In the genomic region with DNA sequence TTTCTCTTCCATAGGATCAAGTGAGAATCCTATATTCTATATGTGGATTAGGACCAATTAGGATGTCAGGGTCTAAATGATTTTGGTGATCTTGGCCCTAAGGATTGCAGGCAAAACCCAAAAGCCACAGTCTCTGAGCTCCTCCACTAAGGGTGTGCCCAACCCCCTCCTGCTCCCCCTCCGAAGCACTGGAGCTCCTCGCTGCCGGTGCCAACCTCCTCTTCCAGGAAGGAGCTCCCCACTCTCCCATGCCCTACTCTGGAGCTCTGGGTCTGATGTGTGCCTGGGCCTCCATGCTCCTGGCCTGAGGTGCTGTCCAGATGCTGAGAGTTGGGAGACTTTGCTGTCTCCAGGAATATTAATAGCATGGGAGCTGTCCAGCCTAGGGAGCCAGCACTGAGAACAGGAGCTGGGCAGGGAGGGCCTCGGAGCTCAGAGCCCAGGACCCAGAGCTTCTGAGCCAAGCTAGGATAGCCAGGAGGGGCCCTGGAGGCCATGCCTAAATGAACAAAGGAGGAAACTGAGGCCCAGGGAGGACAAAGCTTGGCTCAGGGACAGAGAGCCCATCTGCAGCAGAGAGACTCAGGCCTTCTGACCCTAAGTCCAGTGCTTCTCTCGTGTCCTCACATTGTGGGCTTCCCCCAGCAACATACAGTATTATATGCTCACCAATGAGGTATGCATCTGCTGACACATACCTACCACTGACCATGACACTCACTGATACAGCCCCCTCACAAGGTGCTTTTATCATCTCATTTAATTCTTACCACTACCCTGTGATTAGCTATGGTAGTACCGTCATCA, we compare ENCODE assay signal across 1 cellular context.
TF ChIP-seq lines count a peak whose summit lies in the region.

No MANE protein-coding gene starts in this region.

TF ChIP-seq in HepG2, 621 proteins besides CTCF, POLR2A, EP300 and RAD21 (continued from another document and continues in another):
- TF ChIP-seq HNF1B (CRISPR knock-in tag; IDR thresholded peaks at IDR 0.05) = peak; percentile 89
- TF ChIP-seq MTA3 (CRISPR knock-in tag; IDR thresholded peaks at IDR 0.05) = peak; percentile 85; the same call in 1 of the 2 replicates
- peak; percentile 48; the same call in 1 of the 2 replicates for TF ChIP-seq FOSL2 (CRISPR knock-in tag; IDR thresholded peaks at IDR 0.05)
- TF ChIP-seq, protein P1, sequence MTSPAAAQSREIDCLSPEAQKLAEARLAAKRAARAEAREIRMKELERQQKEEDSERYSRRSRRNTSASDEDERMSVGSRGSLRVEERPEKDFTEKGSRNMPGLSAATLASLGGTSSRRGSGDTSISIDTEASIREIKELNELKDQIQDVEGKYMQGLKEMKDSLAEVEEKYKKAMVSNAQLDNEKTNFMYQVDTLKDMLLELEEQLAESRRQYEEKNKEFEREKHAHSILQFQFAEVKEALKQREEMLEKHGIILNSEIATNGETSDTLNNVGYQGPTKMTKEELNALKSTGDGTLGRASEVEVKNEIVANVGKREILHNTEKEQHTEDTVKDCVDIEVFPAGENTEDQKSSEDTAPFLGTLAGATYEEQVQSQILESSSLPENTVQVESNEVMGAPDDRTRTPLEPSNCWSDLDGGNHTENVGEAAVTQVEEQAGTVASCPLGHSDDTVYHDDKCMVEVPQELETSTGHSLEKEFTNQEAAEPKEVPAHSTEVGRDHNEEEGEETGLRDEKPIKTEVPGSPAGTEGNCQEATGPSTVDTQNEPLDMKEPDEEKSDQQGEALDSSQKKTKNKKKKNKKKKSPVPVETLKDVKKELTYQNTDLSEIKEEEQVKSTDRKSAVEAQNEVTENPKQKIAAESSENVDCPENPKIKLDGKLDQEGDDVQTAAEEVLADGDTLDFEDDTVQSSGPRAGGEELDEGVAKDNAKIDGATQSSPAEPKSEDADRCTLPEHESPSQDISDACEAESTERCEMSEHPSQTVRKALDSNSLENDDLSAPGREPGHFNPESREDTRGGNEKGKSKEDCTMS (CRISPR knock-in tag; conservative IDR thresholded peaks at IDR 0.05) = peak; percentile 93
- no peak for TF ChIP-seq NFYC (CRISPR knock-in tag; IDR thresholded peaks at IDR 0.05)
- peak; percentile 65; the same call in 1 of the 2 replicates for TF ChIP-seq MEF2D (CRISPR knock-in tag; IDR thresholded peaks at IDR 0.05)
- TF ChIP-seq, protein P2, sequence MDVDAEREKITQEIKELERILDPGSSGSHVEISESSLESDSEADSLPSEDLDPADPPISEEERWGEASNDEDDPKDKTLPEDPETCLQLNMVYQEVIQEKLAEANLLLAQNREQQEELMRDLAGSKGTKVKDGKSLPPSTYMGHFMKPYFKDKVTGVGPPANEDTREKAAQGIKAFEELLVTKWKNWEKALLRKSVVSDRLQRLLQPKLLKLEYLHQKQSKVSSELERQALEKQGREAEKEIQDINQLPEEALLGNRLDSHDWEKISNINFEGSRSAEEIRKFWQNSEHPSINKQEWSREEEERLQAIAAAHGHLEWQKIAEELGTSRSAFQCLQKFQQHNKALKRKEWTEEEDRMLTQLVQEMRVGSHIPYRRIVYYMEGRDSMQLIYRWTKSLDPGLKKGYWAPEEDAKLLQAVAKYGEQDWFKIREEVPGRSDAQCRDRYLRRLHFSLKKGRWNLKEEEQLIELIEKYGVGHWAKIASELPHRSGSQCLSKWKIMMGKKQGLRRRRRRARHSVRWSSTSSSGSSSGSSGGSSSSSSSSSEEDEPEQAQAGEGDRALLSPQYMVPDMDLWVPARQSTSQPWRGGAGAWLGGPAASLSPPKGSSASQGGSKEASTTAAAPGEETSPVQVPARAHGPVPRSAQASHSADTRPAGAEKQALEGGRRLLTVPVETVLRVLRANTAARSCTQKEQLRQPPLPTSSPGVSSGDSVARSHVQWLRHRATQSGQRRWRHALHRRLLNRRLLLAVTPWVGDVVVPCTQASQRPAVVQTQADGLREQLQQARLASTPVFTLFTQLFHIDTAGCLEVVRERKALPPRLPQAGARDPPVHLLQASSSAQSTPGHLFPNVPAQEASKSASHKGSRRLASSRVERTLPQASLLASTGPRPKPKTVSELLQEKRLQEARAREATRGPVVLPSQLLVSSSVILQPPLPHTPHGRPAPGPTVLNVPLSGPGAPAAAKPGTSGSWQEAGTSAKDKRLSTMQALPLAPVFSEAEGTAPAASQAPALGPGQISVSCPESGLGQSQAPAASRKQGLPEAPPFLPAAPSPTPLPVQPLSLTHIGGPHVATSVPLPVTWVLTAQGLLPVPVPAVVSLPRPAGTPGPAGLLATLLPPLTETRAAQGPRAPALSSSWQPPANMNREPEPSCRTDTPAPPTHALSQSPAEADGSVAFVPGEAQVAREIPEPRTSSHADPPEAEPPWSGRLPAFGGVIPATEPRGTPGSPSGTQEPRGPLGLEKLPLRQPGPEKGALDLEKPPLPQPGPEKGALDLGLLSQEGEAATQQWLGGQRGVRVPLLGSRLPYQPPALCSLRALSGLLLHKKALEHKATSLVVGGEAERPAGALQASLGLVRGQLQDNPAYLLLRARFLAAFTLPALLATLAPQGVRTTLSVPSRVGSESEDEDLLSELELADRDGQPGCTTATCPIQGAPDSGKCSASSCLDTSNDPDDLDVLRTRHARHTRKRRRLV (CRISPR knock-in tag; IDR thresholded peaks at IDR 0.05) = no peak
- TF ChIP-seq ZNF687 (CRISPR knock-in tag; IDR thresholded peaks at IDR 0.05) = peak; percentile 33
- peak; percentile 88; the same call in 1 of the 2 replicates for TF ChIP-seq ZNF75D (CRISPR knock-in tag; IDR thresholded peaks at IDR 0.05; ENCODE audit: borderline replicate concordance)
- TF ChIP-seq ZNF616 (CRISPR knock-in tag; IDR thresholded peaks at IDR 0.05; ENCODE audit: low read depth) = 0 out of 2 replicates have a peak, but pooled peaks have one; percentile 71
- TF ChIP-seq SOX13 (IDR thresholded peaks at IDR 0.05) = no peak
- peak in 1 of 2 experiments; percentile 45; a peak in 2 of 4 replicates for TF ChIP-seq SOX13 (CRISPR knock-in tag; conservative IDR thresholded peaks at IDR 0.05 in 1 of 2, IDR thresholded peaks at IDR 0.05 in 1 of 2)
- TF ChIP-seq ZBTB21 (CRISPR knock-in tag; IDR thresholded peaks at IDR 0.05) = peak; percentile 75; the same call in 1 of the 2 replicates
- peak; percentile 86 for TF ChIP-seq BORCS8-MEF2B (CRISPR knock-in tag; IDR thresholded peaks at IDR 0.05)
- TF ChIP-seq GPN1 (CRISPR knock-in tag; IDR thresholded peaks at IDR 0.05; ENCODE audit: borderline replicate concordance) = 0 out of 2 replicates have a peak, but pooled peaks have one; percentile 76
- TF ChIP-seq ZKSCAN1 (IDR thresholded peaks at IDR 0.05; ENCODE audit: low read length) = no peak
- TF ChIP-seq, protein P3, sequence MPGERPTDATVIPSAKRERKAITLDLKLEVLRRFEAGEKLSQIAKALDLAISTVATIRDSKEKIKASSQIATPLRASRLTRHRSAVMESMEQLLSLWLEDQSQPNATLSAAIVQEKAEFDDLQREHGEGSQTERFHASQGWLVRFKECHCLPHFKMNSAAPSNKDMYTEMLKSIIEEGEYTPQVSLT (CRISPR knock-in tag; IDR thresholded peaks at IDR 0.05; ENCODE audit: borderline replicate concordance, low read depth) = no peak
- no peak for TF ChIP-seq GATA4 (IDR thresholded peaks at IDR 0.05; ENCODE audit: borderline replicate concordance, low read depth)
- TF ChIP-seq TBX2 (CRISPR knock-in tag; IDR thresholded peaks at IDR 0.05; ENCODE audit: borderline replicate concordance) = peak; percentile 51; the same call in 1 of the 2 replicates
- TF ChIP-seq MXD4 (CRISPR knock-in tag; IDR thresholded peaks at IDR 0.05) = peak; percentile 88
- TF ChIP-seq ZSCAN25 (CRISPR knock-in tag; IDR thresholded peaks at IDR 0.05) = no peak
- TF ChIP-seq TOE1 (CRISPR knock-in tag; IDR thresholded peaks at IDR 0.05) = no peak
- TF ChIP-seq KDM2A (CRISPR knock-in tag; IDR thresholded peaks at IDR 0.05; ENCODE audit: borderline replicate concordance, low read depth) = peak; percentile 65; the same call in 1 of the 2 replicates
- no peak for TF ChIP-seq IKZF4 (CRISPR knock-in tag; IDR thresholded peaks at IDR 0.05; ENCODE audit: borderline replicate concordance, low read depth, not compliant biosample characterization)
- TF ChIP-seq ZNF558 (CRISPR knock-in tag; IDR thresholded peaks at IDR 0.05; ENCODE audit: borderline replicate concordance) = no peak
- no peak for TF ChIP-seq MAFG (CRISPR knock-in tag; IDR thresholded peaks at IDR 0.05)
- TF ChIP-seq ATAD3A (CRISPR knock-in tag; IDR thresholded peaks at IDR 0.05) = peak; percentile 96
- no peak for TF ChIP-seq FUBP1 (CRISPR knock-in tag; IDR thresholded peaks at IDR 0.05; ENCODE audit: borderline replicate concordance)
- peak; percentile 97 for TF ChIP-seq ZNF232 (CRISPR knock-in tag; IDR thresholded peaks at IDR 0.05; ENCODE audit: borderline replicate concordance)
- TF ChIP-seq NRL (CRISPR knock-in tag; IDR thresholded peaks at IDR 0.05; ENCODE audit: borderline replicate concordance) = peak; percentile 33; the same call in 1 of the 2 replicates
- peak; percentile 81; the same call in 1 of the 2 replicates for TF ChIP-seq KMT2B (CRISPR knock-in tag; IDR thresholded peaks at IDR 0.05)
- no peak for TF ChIP-seq PHF8 (CRISPR knock-in tag; IDR thresholded peaks at IDR 0.05)
- TF ChIP-seq, protein P4, sequence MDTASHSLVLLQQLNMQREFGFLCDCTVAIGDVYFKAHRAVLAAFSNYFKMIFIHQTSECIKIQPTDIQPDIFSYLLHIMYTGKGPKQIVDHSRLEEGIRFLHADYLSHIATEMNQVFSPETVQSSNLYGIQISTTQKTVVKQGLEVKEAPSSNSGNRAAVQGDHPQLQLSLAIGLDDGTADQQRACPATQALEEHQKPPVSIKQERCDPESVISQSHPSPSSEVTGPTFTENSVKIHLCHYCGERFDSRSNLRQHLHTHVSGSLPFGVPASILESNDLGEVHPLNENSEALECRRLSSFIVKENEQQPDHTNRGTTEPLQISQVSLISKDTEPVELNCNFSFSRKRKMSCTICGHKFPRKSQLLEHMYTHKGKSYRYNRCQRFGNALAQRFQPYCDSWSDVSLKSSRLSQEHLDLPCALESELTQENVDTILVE (CRISPR knock-in tag; IDR thresholded peaks at IDR 0.05) = peak; percentile 95
- 0 out of 2 replicates have a peak, but pooled peaks have one; percentile 58 for TF ChIP-seq MAF1 (CRISPR knock-in tag; IDR thresholded peaks at IDR 0.05; ENCODE audit: borderline replicate concordance)
- TF ChIP-seq NKX3-1 (CRISPR knock-in tag; IDR thresholded peaks at IDR 0.05) = peak; percentile 93
- TF ChIP-seq, protein P5, sequence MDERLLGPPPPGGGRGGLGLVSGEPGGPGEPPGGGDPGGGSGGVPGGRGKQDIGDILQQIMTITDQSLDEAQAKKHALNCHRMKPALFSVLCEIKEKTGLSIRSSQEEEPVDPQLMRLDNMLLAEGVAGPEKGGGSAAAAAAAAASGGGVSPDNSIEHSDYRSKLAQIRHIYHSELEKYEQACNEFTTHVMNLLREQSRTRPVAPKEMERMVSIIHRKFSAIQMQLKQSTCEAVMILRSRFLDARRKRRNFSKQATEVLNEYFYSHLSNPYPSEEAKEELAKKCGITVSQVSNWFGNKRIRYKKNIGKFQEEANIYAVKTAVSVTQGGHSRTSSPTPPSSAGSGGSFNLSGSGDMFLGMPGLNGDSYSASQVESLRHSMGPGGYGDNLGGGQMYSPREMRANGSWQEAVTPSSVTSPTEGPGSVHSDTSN (CRISPR knock-in tag; IDR thresholded peaks at IDR 0.05) = peak; percentile 31; the same call in 1 of the 2 replicates
